ENCODE assay signal across 8 cellular contexts in the genomic region with DNA sequence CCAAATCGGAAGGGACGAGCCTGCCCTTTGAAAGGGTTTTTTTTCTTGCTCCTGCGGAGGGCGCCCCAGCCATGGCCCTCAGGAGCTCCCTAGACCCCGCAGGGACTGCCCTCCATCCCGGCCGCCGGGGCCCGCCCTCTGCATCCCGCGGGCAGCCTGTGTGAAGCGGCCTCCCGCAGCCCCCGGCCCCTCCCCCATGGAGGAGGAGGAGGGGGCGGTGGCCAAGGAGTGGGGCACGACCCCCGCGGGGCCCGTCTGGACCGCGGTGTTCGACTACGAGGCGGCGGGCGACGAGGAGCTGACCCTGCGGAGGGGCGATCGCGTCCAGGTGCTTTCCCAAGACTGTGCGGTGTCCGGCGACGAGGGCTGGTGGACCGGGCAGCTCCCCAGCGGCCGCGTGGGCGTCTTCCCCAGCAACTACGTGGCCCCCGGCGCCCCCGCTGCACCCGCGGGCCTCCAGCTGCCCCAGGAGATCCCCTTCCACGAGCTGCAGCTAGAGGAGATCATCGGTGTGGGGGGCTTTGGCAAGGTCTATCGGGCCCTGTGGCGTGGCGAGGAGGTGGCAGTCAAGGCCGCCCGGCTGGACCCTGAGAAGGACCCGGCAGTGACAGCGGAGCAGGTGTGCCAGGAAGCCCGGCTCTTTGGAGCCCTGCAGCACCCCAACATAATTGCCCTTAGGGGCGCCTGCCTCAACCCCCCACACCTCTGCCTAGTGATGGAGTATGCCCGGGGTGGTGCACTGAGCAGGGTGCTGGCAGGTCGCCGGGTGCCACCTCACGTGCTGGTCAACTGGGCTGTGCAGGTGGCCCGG. TPM values are rescaled to one million over a fixed set of nuclear protein-coding genes. Genes with fewer than 3 reads are reported as not detected.
DNase-seq lines count a peak whose midpoint lies in the region; ATAC-seq, FAIRE-seq and TF ChIP-seq lines count a peak whose summit lies in the region.

No MANE protein-coding gene starts in this region.

- DNase-seq in CD1c-positive myeloid dendritic cell (ENCODE audit: extremely low spot score) (peak; percentile 28), germinal center (ENCODE audit: low spot score) (peak; percentile 24), pancreas (peak in 5 of 6 donors; percentile 14 to 77 (median 60)), COLO829 (ENCODE audit: low spot score) (no peak)
- peak; percentile 61 for DNase-seq in activated CD8-positive, alpha-beta memory T cell treated with anti-CD3 and anti-CD28 coated beads, Interleukin-2, amount 50 U/mL, for 48 hours

- no peaks in the 10 kb centered on the region for H3K36me3 ChIP-seq in KMS-11 (ENCODE audit: insufficient read depth)
- no peaks in the 10 kb centered on the region for H3K36me3 ChIP-seq in pancreas

- TF ChIP-seq CTCF in KMS-11 (conservative IDR thresholded peaks at IDR 0.05; ENCODE audit: low read depth, low read length) (no peak), pancreas (IDR thresholded peaks at IDR 0.05) (no peak)

- no peaks in the 10 kb centered on the region for H3K79me2 ChIP-seq in KMS-11 (ENCODE audit: insufficient read depth, low read depth)

- H3K9me3 ChIP-seq in pancreas: no peaks in the 10 kb centered on the region

- H3K27ac ChIP-seq in KMS-11: no peak overlapping the region
- H3K27ac ChIP-seq in pancreas: no peak overlapping the region

- H3K27me3 ChIP-seq in KMS-11 (ENCODE audit: insufficient read depth, low read depth) (no peaks in the 10 kb centered on the region), pancreas (no peaks in the 10 kb centered on the region)

- peak overlapping the region; percentile 36; the same call in 1 of the 2 replicates for H3K9ac ChIP-seq in KMS-11

- WGBS in pancreas, 2 donors: 11 to 14% methylated on average over 38 to 62 of the region's 62 CpGs

- H3K4me1 ChIP-seq in KMS-11 (ENCODE audit: low read depth, poor library complexity, severe bottlenecking) (no peaks in the 10 kb centered on the region), pancreas (peaks cover 0 to 8% (median 7%) of the 10 kb centered on the region in 3 donors)

- intact Hi-C loops in pancreas (cut with DNase I): no loop called here

- no peaks in the 10 kb centered on the region for H4K20me1 ChIP-seq in KMS-11 (ENCODE audit: insufficient read depth)

- peak overlapping the region; percentile 71 for H2AFZ ChIP-seq in KMS-11 (ENCODE audit: low read depth)

- H3K4me2 ChIP-seq in KMS-11: peak overlapping the region; percentile 67

- ATAC-seq in GM18909 (IDR thresholded peaks at IDR 0.05; ENCODE audit: poor library complexity, unreplicated experiment) (peak; percentile 20), pancreas (peak; percentile 14 to 31 (median 18)), GM18867 (IDR thresholded peaks at IDR 0.05; ENCODE audit: unreplicated experiment) (no peak)

- H3K4me3 ChIP-seq in KMS-11 (IDR thresholded peaks at IDR 0.05; ENCODE audit: insufficient read depth, low read depth, low read length) (no peak overlapping the region), pancreas (peak overlapping the region; percentile 60 to 98 (median 84))

- no peak for FAIRE-seq in pancreas (lab: Jason Lieb, UNC)

RNA-seq across cellular contexts. Expression of a gene that starts 0.8 kb away (rescaled TPM):
- 10 to 100 TPM in 1 of 6 donors, 1 to 10 TPM in 5; 5.9 to 13.7 (median 7.1) TPM for total RNA-seq in pancreas
- polyA plus RNA-seq in pancreas: 10 to 100 TPM; 12.4 to 32.8 TPM

RNA-seq across cellular contexts. Expression of a gene that starts 26.1 kb away (rescaled TPM):
- not detected for total RNA-seq in pancreas
- polyA plus RNA-seq in pancreas: under 1 TPM in 1 of 2 donors, not detected in 1; 0.05 TPM

RNA-seq across cellular contexts. Expression of a gene that starts 34.4 kb away (rescaled TPM):
- total RNA-seq in pancreas: under 1 TPM in 1 of 6 donors, not detected in 5; 0.19 TPM
- polyA plus RNA-seq in pancreas: under 1 TPM in 1 of 2 donors, not detected in 1; 0.21 TPM
